ENCODE assay signal across 1 cellular context in the genomic region with DNA sequence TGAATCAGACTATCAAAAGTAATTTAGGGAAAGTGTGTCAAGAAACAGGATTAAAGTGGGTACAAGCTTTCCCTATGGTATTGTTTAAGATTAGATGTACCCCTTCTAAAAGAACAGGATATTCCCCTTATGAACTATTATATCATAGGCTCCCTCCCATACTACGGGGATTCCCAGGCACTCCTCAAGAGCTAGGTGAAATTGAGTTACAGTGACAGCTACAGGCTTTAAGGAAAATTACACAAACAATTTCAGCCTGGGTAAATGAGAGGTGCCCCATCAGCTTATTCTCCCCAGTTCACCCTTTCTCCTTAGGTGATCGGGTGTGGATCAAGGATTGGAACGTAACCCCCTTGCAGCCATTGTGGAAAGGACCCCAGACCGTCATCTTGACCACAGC.
TF ChIP-seq lines count a peak whose summit lies in the region.

No MANE protein-coding gene starts in this region.

TF ChIP-seq in GM23338, 12 proteins besides CTCF, POLR2A, EP300 and RAD21 (continued from another document):
- TF ChIP-seq, protein P1, sequence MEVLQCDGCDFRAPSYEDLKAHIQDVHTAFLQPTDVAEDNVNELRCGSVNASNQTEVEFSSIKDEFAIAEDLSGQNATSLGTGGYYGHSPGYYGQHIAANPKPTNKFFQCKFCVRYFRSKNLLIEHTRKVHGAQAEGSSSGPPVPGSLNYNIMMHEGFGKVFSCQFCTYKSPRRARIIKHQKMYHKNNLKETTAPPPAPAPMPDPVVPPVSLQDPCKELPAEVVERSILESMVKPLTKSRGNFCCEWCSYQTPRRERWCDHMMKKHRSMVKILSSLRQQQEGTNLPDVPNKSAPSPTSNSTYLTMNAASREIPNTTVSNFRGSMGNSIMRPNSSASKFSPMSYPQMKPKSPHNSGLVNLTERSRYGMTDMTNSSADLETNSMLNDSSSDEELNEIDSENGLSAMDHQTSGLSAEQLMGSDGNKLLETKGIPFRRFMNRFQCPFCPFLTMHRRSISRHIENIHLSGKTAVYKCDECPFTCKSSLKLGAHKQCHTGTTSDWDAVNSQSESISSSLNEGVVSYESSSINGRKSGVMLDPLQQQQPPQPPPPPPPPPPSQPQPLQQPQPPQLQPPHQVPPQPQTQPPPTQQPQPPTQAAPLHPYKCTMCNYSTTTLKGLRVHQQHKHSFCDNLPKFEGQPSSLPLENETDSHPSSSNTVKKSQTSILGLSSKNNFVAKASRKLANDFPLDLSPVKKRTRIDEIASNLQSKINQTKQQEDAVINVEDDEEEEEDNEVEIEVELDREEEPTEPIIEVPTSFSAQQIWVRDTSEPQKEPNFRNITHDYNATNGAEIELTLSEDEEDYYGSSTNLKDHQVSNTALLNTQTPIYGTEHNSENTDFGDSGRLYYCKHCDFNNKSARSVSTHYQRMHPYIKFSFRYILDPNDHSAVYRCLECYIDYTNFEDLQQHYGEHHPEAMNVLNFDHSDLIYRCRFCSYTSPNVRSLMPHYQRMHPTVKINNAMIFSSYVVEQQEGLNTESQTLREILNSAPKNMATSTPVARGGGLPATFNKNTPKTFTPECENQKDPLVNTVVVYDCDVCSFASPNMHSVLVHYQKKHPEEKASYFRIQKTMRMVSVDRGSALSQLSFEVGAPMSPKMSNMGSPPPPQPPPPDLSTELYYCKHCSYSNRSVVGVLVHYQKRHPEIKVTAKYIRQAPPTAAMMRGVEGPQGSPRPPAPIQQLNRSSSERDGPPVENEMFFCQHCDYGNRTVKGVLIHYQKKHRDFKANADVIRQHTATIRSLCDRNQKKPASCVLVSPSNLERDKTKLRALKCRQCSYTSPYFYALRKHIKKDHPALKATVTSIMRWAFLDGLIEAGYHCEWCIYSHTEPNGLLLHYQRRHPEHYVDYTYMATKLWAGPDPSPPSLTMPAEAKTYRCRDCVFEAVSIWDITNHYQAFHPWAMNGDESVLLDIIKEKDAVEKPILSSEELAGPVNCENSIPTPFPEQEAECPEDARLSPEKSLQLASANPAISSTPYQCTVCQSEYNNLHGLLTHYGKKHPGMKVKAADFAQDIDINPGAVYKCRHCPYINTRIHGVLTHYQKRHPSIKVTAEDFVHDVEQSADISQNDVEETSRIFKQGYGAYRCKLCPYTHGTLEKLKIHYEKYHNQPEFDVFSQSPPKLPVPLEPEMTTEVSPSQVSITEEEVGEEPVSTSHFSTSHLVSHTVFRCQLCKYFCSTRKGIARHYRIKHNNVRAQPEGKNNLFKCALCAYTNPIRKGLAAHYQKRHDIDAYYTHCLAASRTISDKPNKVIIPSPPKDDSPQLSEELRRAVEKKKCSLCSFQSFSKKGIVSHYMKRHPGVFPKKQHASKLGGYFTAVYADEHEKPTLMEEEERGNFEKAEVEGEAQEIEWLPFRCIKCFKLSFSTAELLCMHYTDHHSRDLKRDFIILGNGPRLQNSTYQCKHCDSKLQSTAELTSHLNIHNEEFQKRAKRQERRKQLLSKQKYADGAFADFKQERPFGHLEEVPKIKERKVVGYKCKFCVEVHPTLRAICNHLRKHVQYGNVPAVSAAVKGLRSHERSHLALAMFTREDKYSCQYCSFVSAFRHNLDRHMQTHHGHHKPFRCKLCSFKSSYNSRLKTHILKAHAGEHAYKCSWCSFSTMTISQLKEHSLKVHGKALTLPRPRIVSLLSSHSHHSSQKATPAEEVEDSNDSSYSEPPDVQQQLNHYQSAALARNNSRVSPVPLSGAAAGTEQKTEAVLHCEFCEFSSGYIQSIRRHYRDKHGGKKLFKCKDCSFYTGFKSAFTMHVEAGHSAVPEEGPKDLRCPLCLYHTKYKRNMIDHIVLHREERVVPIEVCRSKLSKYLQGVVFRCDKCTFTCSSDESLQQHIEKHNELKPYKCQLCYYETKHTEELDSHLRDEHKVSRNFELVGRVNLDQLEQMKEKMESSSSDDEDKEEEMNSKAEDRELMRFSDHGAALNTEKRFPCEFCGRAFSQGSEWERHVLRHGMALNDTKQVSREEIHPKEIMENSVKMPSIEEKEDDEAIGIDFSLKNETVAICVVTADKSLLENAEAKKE (CRISPR knock-in tag; IDR thresholded peaks at IDR 0.05): no peak
- no peak for TF ChIP-seq ZNF331 (CRISPR knock-in tag; IDR thresholded peaks at IDR 0.05; ENCODE audit: low read depth)
- TF ChIP-seq EZH2 (IDR thresholded peaks at IDR 0.05; ENCODE audit: low read depth, unreplicated experiment): no peak
- no peak for TF ChIP-seq NANOG (IDR thresholded peaks at IDR 0.05; ENCODE audit: borderline replicate concordance)
- no peak for TF ChIP-seq POLR2AphosphoS5 (IDR thresholded peaks at IDR 0.05; ENCODE audit: low read depth)
- TF ChIP-seq, protein P2, sequence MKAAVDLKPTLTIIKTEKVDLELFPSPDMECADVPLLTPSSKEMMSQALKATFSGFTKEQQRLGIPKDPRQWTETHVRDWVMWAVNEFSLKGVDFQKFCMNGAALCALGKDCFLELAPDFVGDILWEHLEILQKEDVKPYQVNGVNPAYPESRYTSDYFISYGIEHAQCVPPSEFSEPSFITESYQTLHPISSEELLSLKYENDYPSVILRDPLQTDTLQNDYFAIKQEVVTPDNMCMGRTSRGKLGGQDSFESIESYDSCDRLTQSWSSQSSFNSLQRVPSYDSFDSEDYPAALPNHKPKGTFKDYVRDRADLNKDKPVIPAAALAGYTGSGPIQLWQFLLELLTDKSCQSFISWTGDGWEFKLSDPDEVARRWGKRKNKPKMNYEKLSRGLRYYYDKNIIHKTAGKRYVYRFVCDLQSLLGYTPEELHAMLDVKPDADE (IDR thresholded peaks at IDR 0.05): no peak
- TF ChIP-seq EZH2phosphoT487 (IDR thresholded peaks at IDR 0.05; ENCODE audit: unreplicated experiment): no peak
- TF ChIP-seq STAT1 (IDR thresholded peaks at IDR 0.05; ENCODE audit: unreplicated experiment): no peak
- no peak for TF ChIP-seq ZNF114 (CRISPR knock-in tag; IDR thresholded peaks at IDR 0.05)
